In the genomic region with DNA sequence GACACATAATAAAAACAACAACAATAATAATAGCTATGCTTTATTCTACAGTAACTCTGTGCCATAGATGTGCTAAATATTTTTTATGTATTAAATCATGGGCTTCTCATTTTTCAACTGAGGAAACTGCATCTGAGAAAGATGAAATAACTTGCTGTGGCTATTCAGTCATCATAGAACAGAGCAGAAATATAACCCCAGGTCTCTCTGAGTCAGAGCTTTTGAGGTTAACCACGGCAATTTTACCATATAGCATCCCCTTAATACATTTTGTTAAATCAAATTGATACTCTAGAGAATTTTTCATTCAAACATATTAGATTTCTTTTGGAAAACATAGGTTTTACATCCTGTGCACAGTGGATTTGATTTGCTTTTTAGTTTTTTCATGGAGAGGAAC, we compare ENCODE assay signal across 31 cellular contexts.
"Had no signal": no experiment of that assay in that cellular context is flagged by ENCODE, and none has a peak within 500 bp of the region (broad histone marks: within the 10 kb centered on the region; RNA-seq: fewer than 3 reads in every experiment).

No MANE protein-coding gene starts in this region.

- ATAC-seq: Panc1 had no signal

- DNase-seq: Kasumi-1, MG63, NCI-H1048, NCI-H1092 treated with DMSO at 0.1 percent for 48 hours, NCI-H1105 treated with DMSO at 0.1 percent for 48 hours, NCI-H1417, NCI-H1436, NCI-H146, NCI-H1694, NCI-H187, NCI-H1930, NCI-H2029 treated with DMSO at 0.1 percent for 48 hours, NCI-H2081 treated with DMSO at 0.1 percent for 48 hours, NCI-H2107, NCI-H2171, NCI-H226, NCI-H446 treated with DMSO at 0.1 percent for 48 hours, NCI-H510A, NCI-H524, NCI-H526, NCI-H69, NCI-H748 treated with DMSO at 0.1 percent for 48 hours, NCI-H82, PC-9, Right ventricle myocardium superior, RPMI8226, SHP77 treated with DMSO at 0.1 percent for 48 hours, SK-N-SH, SW 1271 had no signal

- H3K27ac ChIP-seq: PC-9, SJSA1 had no signal

- H3K4me3 ChIP-seq: MG63, PC-9, SJSA1 had no signal

- H3K36me3 ChIP-seq: MG63, SJSA1 had no signal

- H3K27me3 ChIP-seq: MG63, SJSA1 had no signal

- H3K9me3 ChIP-seq: MG63, SK-N-SH had no signal

- H3K4me1 ChIP-seq: SJSA1 had no signal
